Comparison of ENCODE assay signal across 13 cellular contexts in genomic region chr1:221371671-221372070, GRCh38.
A peak's percentile ranks its signal among the peaks of the same experiment; 100 is the strongest.
DNase-seq lines count a peak whose midpoint lies in the region; ATAC-seq and TF ChIP-seq lines count a peak whose summit lies in the region.
"Had no signal": no experiment of that assay in that cellular context is flagged by ENCODE, and none has a peak within 500 bp of the region (broad histone marks: within the 10 kb centered on the region; RNA-seq: fewer than 3 reads in every experiment).

No MANE protein-coding gene starts in this region.

- H3K4me2 ChIP-seq in smooth muscle cell: no peak overlapping the region
- H3K4me2 ChIP-seq: GM23338 had no signal

- H3K27me3 ChIP-seq in smooth muscle cell (ENCODE audit: low read depth) (no peaks in the 10 kb centered on the region), left lung (no peaks in the 10 kb centered on the region)

- H3K4me1 Mint-ChIP-seq in mesothelial cell of epicardium: peaks cover 20% of the 10 kb centered on the region
- H3K4me1 Mint-ChIP-seq: CD14-positive monocyte had no signal

- peaks cover 6% of the 10 kb centered on the region for H3K4me1 ChIP-seq in smooth muscle cell (ENCODE audit: low read depth)
- H3K4me1 ChIP-seq in left lung: no peaks in the 10 kb centered on the region

- no peaks in the 10 kb centered on the region for H3F3A ChIP-seq in smooth muscle cell (ENCODE audit: low read depth)

- DNase-seq in ELF-1 (ENCODE audit: low read depth, low spot score): peak; percentile 62
- DNase-seq in fibroblast of gingiva (ENCODE audit: low read depth): peak; percentile 22
- no peak for DNase-seq in mesothelial cell of epicardium (ENCODE audit: low spot score in 2 of 2, unreplicated experiment in 2 of 2)
- DNase-seq in smooth muscle cell (lab: John Stamatoyannopoulos, UW; ENCODE audit: unreplicated experiment): no peak
- DNase-seq in COLO668 (lab: John Stamatoyannopoulos, UW; ENCODE audit: unreplicated experiment): no peak
- no peak for DNase-seq in left lung
- no peak for DNase-seq in NCI-H2196 treated with DMSO at 0.1 percent for 48 hours (lab: John Stamatoyannopoulos, UW; ENCODE audit: unreplicated experiment)
- DNase-seq: CD8-positive, alpha-beta T cell; DMS53; H7 had no signal

- peak overlapping the region; percentile 5 for H3K27ac Mint-ChIP-seq in mesothelial cell of epicardium
- H3K27ac Mint-ChIP-seq: CD14-positive monocyte; CD8-positive, alpha-beta T cell; GM23338 had no signal

- H3K36me3 ChIP-seq in smooth muscle cell (ENCODE audit: low read depth): no peaks in the 10 kb centered on the region
- H3K36me3 ChIP-seq in left lung: no peaks in the 10 kb centered on the region

- no peaks in the 10 kb centered on the region for H3K79me2 ChIP-seq in smooth muscle cell (ENCODE audit: low read depth)

- intact Hi-C loops in left lung (cut with DNase I): no loop called here

- no peak for ATAC-seq in left lung
- ATAC-seq: CD8-positive, alpha-beta T cell; GM23338; HepG2 had no signal

- 18% methylated on average over 3 of the region's 3 CpGs for WGBS in smooth muscle cell (ENCODE audit: low lambda C conversion rate)

- H3K36me3 Mint-ChIP-seq in mesothelial cell of epicardium: no peaks in the 10 kb centered on the region
- H3K36me3 Mint-ChIP-seq: CD14-positive monocyte; CD8-positive, alpha-beta T cell had no signal

- H3K27me3 Mint-ChIP-seq in mesothelial cell of epicardium (ENCODE audit: low read depth): no peaks in the 10 kb centered on the region

- H3K27ac ChIP-seq in smooth muscle cell (ENCODE audit: low read depth) (peak overlapping the region; percentile 21), left lung (no peak overlapping the region)

- H3K9me3 ChIP-seq in smooth muscle cell (replicated peaks; ENCODE audit: low read depth) (no peaks in the 10 kb centered on the region), left lung (no peaks in the 10 kb centered on the region)

- TF ChIP-seq CTCF in mesothelial cell of epicardium (IDR thresholded peaks at IDR 0.05; ENCODE audit: unreplicated experiment) (no peak), smooth muscle cell (IDR thresholded peaks at IDR 0.05; ENCODE audit: borderline replicate concordance, insufficient read depth, poor library complexity, severe bottlenecking) (no peak), left lung (IDR thresholded peaks at IDR 0.05) (no peak)

- H2AFZ ChIP-seq in smooth muscle cell (ENCODE audit: low read depth): peak overlapping the region; percentile 23
- H2AFZ ChIP-seq: GM23338 had no signal

- H3K4me3 ChIP-seq in smooth muscle cell (no peak overlapping the region), left lung (no peak overlapping the region)
- H3K4me3 ChIP-seq: GM23338 had no signal

- H3K4me3 Mint-ChIP-seq in mesothelial cell of epicardium: no peak overlapping the region
- H3K4me3 Mint-ChIP-seq: CD14-positive monocyte; CD8-positive, alpha-beta T cell; GM23338 had no signal

- H3K9ac ChIP-seq in smooth muscle cell (ENCODE audit: low read depth): no peak overlapping the region

- H3K9me3 Mint-ChIP-seq in mesothelial cell of epicardium: peaks cover 7% of the 10 kb centered on the region
- H3K9me3 Mint-ChIP-seq: CD8-positive, alpha-beta T cell; GM23338 had no signal

- no peaks in the 10 kb centered on the region for H4K20me1 ChIP-seq in smooth muscle cell (ENCODE audit: low read depth)

Comparison
In these comparisons a context has a peak if more than half of its experiments do, and no peak if none do; other contexts are left out.
1. DNase-seq: peak in ELF-1 (single experiment) and fibroblast of gingiva (single experiment); none in mesothelial cell of epicardium (0 of 2), smooth muscle cell (single experiment), COLO668 (single experiment), left lung (0 of 2) and NCI-H2196 treated with DMSO at 0.1 percent for 48 hours (single experiment).